In the genomic region with DNA sequence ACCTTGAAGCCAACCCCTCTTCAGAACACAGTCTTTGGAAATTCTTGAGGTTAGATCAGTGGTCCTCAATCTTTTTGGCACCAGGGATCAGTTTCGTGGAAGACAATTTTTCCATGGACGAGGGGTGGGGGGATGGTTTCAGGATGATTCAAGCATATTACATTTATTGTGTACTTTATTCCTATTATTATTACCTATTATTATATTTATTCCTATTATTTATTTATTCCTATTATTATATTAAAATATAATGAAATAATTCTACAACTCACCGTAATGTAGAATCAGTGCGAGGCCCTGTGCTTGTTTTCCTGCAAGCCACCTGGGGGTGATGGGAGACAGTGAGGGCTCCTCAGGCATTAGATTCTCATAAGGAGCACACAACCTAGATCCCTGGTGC, we compare ENCODE assay signal across 16 cellular contexts. TPM values are rescaled to one million over a fixed set of nuclear protein-coding genes. Genes with fewer than 3 reads are reported as not detected.
DNase-seq lines count a peak whose midpoint lies in the region; ATAC-seq and TF ChIP-seq lines count a peak whose summit lies in the region.
"Had no signal": no experiment of that assay in that cellular context is flagged by ENCODE, and none has a peak within 500 bp of the region (broad histone marks: within the 10 kb centered on the region; RNA-seq: fewer than 3 reads in every experiment).

No MANE protein-coding gene starts in this region.

- peaks cover 32% of the 10 kb centered on the region for H3K4me1 Mint-ChIP-seq in activated T-cell treated with anti-CD3 and anti-CD28 coated beads, Interleukin-2, amount 50 U/mL, for 24 hours (ENCODE audit: low read depth)
- peaks cover 13% of the 10 kb centered on the region for H3K4me1 Mint-ChIP-seq in activated T-helper 17 cell treated with anti-CD3 and anti-CD28 coated beads, Interleukin-2, amount 50 U/mL, for 72 hours
- peaks cover 25 to 63% (median 50%) of the 10 kb centered on the region in 3 donors for H3K4me1 Mint-ChIP-seq in naive B cell
- H3K4me1 Mint-ChIP-seq: H9 had no signal

- H3K4me1 ChIP-seq in KMS-11 (ENCODE audit: low read depth, poor library complexity, severe bottlenecking): peaks cover 53% of the 10 kb centered on the region
- H3K4me1 ChIP-seq: BE2C had no signal

- H3K27ac Mint-ChIP-seq in activated T-cell treated with anti-CD3 and anti-CD28 coated beads, Interleukin-2, amount 50 U/mL, for 24 hours: peak overlapping the region; percentile 63
- H3K27ac Mint-ChIP-seq in activated T-helper 17 cell treated with anti-CD3 and anti-CD28 coated beads, Interleukin-2, amount 50 U/mL, for 72 hours: peak overlapping the region; percentile 77
- peak overlapping the region in 4 of 6 donors; percentile 24 to 90 (median 77) for H3K27ac Mint-ChIP-seq in naive B cell
- H3K27ac Mint-ChIP-seq: H9 had no signal

- H3K4me2 ChIP-seq in KMS-11: peak overlapping the region; percentile 75

- DNase-seq in activated T-cell treated with anti-CD3 and anti-CD28 coated beads, Interleukin-2, amount 50 U/mL, for 24 hours: no peak
- DNase-seq in activated T-cell treated with anti-CD3 and anti-CD28 coated beads for 4 hours: no peak
- DNase-seq in naive B cell: no peak
- DNase-seq in mucosa of gallbladder (ENCODE audit: low spot score): no peak
- DNase-seq in kidney tubule cell (ENCODE audit: low spot score): no peak
- DNase-seq: BE2C; CD8-positive, alpha-beta T cell; COR-L47; DMS153; DMS79 treated with DMSO at 0.1 percent for 48 hours; GDM1; GOT3; H9 had no signal

- H3K9me3 Mint-ChIP-seq in activated T-cell treated with anti-CD3 and anti-CD28 coated beads, Interleukin-2, amount 50 U/mL, for 24 hours: no peaks in the 10 kb centered on the region
- no peaks in the 10 kb centered on the region for H3K9me3 Mint-ChIP-seq in activated T-helper 17 cell treated with anti-CD3 and anti-CD28 coated beads, Interleukin-2, amount 50 U/mL, for 72 hours
- H3K9me3 Mint-ChIP-seq in naive B cell: peaks cover 0 to 1% (median 0%) of the 10 kb centered on the region in 7 donors
- H3K9me3 Mint-ChIP-seq: CD8-positive, alpha-beta T cell; H9 had no signal

- H3K27me3 ChIP-seq in KMS-11 (ENCODE audit: insufficient read depth, low read depth): no peaks in the 10 kb centered on the region
- H3K27me3 ChIP-seq: BE2C had no signal

- no peaks in the 10 kb centered on the region for H3K36me3 ChIP-seq in KMS-11 (ENCODE audit: insufficient read depth)
- H3K36me3 ChIP-seq: BE2C had no signal

- H4K20me1 ChIP-seq in KMS-11 (ENCODE audit: insufficient read depth): no peaks in the 10 kb centered on the region

- no peak for ATAC-seq in activated T-helper 17 cell treated with anti-CD3 and anti-CD28 coated beads, Interleukin-2, amount 50 U/mL, for 72 hours (replicated peaks)
- ATAC-seq in naive B cell (ENCODE audit: low read depth in 2 of 2): no peak
- ATAC-seq: CD8-positive, alpha-beta T cell had no signal

- peaks cover 68% of the 10 kb centered on the region for H3K79me2 ChIP-seq in KMS-11 (ENCODE audit: insufficient read depth, low read depth)

- peak overlapping the region; percentile 57; the same call in 1 of the 2 replicates for H3K9ac ChIP-seq in KMS-11

- no peaks in the 10 kb centered on the region for H3K36me3 Mint-ChIP-seq in activated T-cell treated with anti-CD3 and anti-CD28 coated beads, Interleukin-2, amount 50 U/mL, for 24 hours (ENCODE audit: low read depth)
- H3K36me3 Mint-ChIP-seq in activated T-helper 17 cell treated with anti-CD3 and anti-CD28 coated beads, Interleukin-2, amount 50 U/mL, for 72 hours (ENCODE audit: low read depth): no peaks in the 10 kb centered on the region
- H3K36me3 Mint-ChIP-seq in naive B cell: peaks cover 6 to 9% of the 10 kb centered on the region in 2 donors

- H2AFZ ChIP-seq in KMS-11 (ENCODE audit: low read depth): no peak overlapping the region

- H3K4me3 ChIP-seq in KMS-11 (IDR thresholded peaks at IDR 0.05; ENCODE audit: insufficient read depth, low read depth, low read length): no peak overlapping the region

- no peak overlapping the region for H3K4me3 Mint-ChIP-seq in activated T-cell treated with anti-CD3 and anti-CD28 coated beads, Interleukin-2, amount 50 U/mL, for 24 hours
- no peak overlapping the region for H3K4me3 Mint-ChIP-seq in activated T-helper 17 cell treated with anti-CD3 and anti-CD28 coated beads, Interleukin-2, amount 50 U/mL, for 72 hours
- H3K4me3 Mint-ChIP-seq in naive B cell: peak overlapping the region in 2 of 8 donors; percentile 15 to 36
- H3K4me3 Mint-ChIP-seq: CD8-positive, alpha-beta T cell; H9 had no signal

- TF ChIP-seq CTCF in KMS-11 (conservative IDR thresholded peaks at IDR 0.05; ENCODE audit: low read depth, low read length): no peak

- no peaks in the 10 kb centered on the region for H3K27me3 Mint-ChIP-seq in activated T-cell treated with anti-CD3 and anti-CD28 coated beads, Interleukin-2, amount 50 U/mL, for 24 hours
- H3K27me3 Mint-ChIP-seq in activated T-helper 17 cell treated with anti-CD3 and anti-CD28 coated beads, Interleukin-2, amount 50 U/mL, for 72 hours: no peaks in the 10 kb centered on the region
- H3K27me3 Mint-ChIP-seq in naive B cell: no peaks in the 10 kb centered on the region

- H3K27ac ChIP-seq in KMS-11: peak overlapping the region; percentile 84
- H3K27ac ChIP-seq: C4-2B had no signal

RNA-seq across cellular contexts. Expression of a gene that starts 17.9 kb away (rescaled TPM):
- total RNA-seq in activated T-helper 17 cell treated with anti-CD3 and anti-CD28 coated beads, Interleukin-2, amount 50 U/mL, for 72 hours: 10 to 100 TPM; 10.9 to 20.7 TPM
- polyA plus RNA-seq in naive B cell (ENCODE audit: low read depth in 6 of 6): 10 to 100 TPM; 12.2 to 54.1 (median 35.6) TPM
- 19.4 TPM for total RNA-seq in mucosa of gallbladder
